ENCODE assay signal across 2 cellular contexts in the genomic region with DNA sequence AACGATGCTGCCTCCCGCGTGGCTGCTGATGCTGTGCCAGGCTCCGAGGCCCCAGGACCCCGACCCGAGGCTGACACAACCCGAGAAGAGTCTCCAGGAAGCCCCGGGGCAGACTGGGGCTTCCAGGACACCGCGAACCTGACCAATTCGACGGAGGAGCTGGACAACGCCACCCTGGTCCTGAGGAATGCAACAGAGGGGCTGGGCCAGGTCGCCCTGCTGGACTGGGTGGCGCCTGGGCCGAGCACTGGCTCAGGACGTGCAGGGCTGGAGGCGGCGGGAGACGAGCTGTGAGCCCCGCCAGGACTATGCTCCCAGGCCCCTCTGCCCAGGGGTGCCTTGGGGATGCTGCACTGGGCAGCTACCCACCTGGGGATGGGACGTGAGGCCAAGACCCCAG.
TF ChIP-seq lines count a peak whose summit lies in the region.

No MANE protein-coding gene starts in this region.

TF ChIP-seq in A549, 52 proteins besides CTCF, POLR2A, EP300 and RAD21:
- no peak for TF ChIP-seq HOXB13 (CRISPR knock-in tag; IDR thresholded peaks at IDR 0.05; ENCODE audit: low read depth)
- TF ChIP-seq, protein P1, sequence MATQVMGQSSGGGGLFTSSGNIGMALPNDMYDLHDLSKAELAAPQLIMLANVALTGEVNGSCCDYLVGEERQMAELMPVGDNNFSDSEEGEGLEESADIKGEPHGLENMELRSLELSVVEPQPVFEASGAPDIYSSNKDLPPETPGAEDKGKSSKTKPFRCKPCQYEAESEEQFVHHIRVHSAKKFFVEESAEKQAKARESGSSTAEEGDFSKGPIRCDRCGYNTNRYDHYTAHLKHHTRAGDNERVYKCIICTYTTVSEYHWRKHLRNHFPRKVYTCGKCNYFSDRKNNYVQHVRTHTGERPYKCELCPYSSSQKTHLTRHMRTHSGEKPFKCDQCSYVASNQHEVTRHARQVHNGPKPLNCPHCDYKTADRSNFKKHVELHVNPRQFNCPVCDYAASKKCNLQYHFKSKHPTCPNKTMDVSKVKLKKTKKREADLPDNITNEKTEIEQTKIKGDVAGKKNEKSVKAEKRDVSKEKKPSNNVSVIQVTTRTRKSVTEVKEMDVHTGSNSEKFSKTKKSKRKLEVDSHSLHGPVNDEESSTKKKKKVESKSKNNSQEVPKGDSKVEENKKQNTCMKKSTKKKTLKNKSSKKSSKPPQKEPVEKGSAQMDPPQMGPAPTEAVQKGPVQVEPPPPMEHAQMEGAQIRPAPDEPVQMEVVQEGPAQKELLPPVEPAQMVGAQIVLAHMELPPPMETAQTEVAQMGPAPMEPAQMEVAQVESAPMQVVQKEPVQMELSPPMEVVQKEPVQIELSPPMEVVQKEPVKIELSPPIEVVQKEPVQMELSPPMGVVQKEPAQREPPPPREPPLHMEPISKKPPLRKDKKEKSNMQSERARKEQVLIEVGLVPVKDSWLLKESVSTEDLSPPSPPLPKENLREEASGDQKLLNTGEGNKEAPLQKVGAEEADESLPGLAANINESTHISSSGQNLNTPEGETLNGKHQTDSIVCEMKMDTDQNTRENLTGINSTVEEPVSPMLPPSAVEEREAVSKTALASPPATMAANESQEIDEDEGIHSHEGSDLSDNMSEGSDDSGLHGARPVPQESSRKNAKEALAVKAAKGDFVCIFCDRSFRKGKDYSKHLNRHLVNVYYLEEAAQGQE (IDR thresholded peaks at IDR 0.05): 0 out of 2 replicates have a peak, but pooled peaks have one; percentile 5

TF ChIP-seq in HCT116, 20 proteins besides CTCF, POLR2A, EP300 and RAD21:
- TF ChIP-seq, protein P1 (IDR thresholded peaks at IDR 0.05; ENCODE audit: low read depth): 0 out of 2 replicates have a peak, but pooled peaks have one; percentile 4
- TF ChIP-seq ELF1 (IDR thresholded peaks at IDR 0.05; ENCODE audit: borderline replicate concordance, low read depth): no peak
